22 cellular contexts compared by ENCODE assay signal in the genomic region with DNA sequence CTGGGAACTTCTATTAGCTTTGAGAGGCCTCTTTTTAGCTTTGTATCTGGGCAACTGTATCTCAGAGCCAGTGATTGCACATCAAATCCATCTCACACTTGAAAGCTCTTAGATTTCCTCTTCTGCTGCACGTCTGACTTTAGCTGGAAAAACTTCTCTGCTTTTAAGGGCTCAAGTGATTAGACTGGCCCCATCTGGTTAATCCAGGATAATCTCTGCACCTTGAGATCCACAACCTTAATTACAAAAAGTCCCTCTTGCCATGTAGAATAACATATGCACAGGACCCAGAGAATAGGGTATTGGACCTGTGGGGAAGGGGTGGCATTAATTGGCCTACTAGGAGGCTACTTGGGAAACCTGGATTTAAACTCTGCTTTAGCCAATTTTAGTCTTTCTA. TPM values are rescaled to one million over a fixed set of nuclear protein-coding genes. Genes with fewer than 3 reads are reported as not detected.
"Had no signal": no experiment of that assay in that cellular context is flagged by ENCODE, and none has a peak within 500 bp of the region (broad histone marks: within the 10 kb centered on the region; RNA-seq: fewer than 3 reads in every experiment).

No MANE protein-coding gene starts in this region.

- H3K27me3 ChIP-seq: foreskin keratinocyte, pancreas, suprapubic skin, thyroid gland, upper lobe of left lung had no signal

- H3K9me3 ChIP-seq: left ventricle myocardium inferior, pancreas, suprapubic skin, thyroid gland, upper lobe of left lung had no signal

- DNase-seq: effector CD4-positive, alpha-beta T cell; endodermal cell; erythroblast; foreskin keratinocyte; immature natural killer cell; kidney; left cardiac atrium; left ventricle myocardium inferior; mesenchymal stem cell; midbrain; occipital lobe; pancreas; right cardiac atrium; small intestine; stimulated activated CD4-positive, alpha-beta T cell treated with anti-CD3 and anti-CD28 coated beads, Interleukin-2, amount 100 ng/mL, for 48 hours; stimulated activated naive CD8-positive, alpha-beta T cell treated with anti-CD3 and anti-CD28 coated beads, Interleukin-15, Interleukin-2, amounts not matched to agents 100 U/mL and 50 U/mL, for 24 hours; thyroid gland; upper lobe of left lung had no signal

- H3K4me1 ChIP-seq: pancreas had no signal

- FAIRE-seq: endothelial cell of umbilical vein, kidney, pancreas, small intestine had no signal

- H3K36me3 ChIP-seq: left ventricle myocardium inferior, pancreas, suprapubic skin, thyroid gland, upper lobe of left lung had no signal

- H3K4me3 ChIP-seq: coronary artery, left ventricle myocardium inferior, lung, pancreas, suprapubic skin, thyroid gland, upper lobe of left lung had no signal

- H3K27ac ChIP-seq: coronary artery, foreskin keratinocyte, left ventricle myocardium inferior, pancreas, suprapubic skin, thyroid gland, upper lobe of left lung had no signal

RNA-seq across cellular contexts. Expression of a gene that starts 24.2 kb away (rescaled TPM):
- total RNA-seq: endothelial cell of umbilical vein had no signal
- polyA plus RNA-seq: immature natural killer cell had no signal
